In the genomic region with DNA sequence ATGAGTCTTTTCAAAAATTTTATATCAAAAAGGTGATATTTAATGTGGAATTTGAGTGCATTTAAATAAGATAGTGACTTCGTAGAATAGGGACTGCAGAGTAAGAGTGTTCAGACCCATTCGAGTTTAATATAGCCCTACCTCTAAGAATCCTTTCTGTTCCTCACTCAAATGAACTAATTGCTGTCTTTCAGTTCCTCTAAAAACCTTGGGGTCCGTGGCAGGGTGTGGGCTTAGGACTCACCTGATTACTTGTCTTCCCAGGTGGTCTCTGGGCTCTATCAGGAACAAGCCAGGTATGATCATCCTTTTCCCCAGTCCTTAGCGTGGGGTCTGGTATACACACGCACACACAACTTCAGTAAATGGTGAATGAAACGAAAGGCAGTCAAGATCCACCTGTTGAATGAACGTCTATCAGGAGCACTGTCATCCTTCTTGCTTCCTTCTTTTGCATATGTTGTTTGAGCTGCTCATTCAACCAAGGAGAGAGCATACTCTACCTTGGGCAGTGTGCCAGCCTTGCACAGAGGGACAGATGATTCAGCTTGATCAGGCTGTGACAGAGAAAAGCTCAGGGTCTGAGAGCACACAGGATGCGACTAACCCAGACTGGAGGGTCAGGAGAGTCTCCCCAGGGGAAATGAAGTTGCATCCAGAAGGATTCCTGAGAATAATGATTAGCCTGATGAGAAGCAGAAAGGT, we compare ENCODE assay signal across 8 cellular contexts. TPM values are rescaled to one million over a fixed set of nuclear protein-coding genes. Genes with fewer than 3 reads are reported as not detected.
DNase-seq lines count a peak whose midpoint lies in the region; ATAC-seq and TF ChIP-seq lines count a peak whose summit lies in the region.

No MANE protein-coding gene starts in this region.

- TF ChIP-seq POLR2A in spleen (IDR thresholded peaks at IDR 0.05), result peak in 1 of 3 donors; percentile 40

- TF ChIP-seq EP300 in SK-N-SH (IDR thresholded peaks at IDR 0.05; ENCODE audit: borderline replicate concordance in 1 of 2, low read depth in 1 of 2, low read length in 1 of 2), result no peak

- H3K79me2 ChIP-seq in SK-N-SH (ENCODE audit: insufficient read depth), result peaks cover 35% of the 10 kb centered on the region

- DNase-seq in GM12865 (ENCODE audit: low read depth) (peak; percentile 95), NCI-H1092 (lab: John Stamatoyannopoulos, UW) (peak; percentile 77), SK-N-SH (peak; percentile 55), inferior parietal cortex (ENCODE audit: extremely low spot score) (peak; percentile 73), spleen (peak; percentile 89), middle frontal gyrus (ENCODE audit: extremely low spot score, low spot score) (no peak)

- CTCF ChIA-PET in SK-N-SH (lab: Yijun Ruan, JAX), result interaction anchor here (1.2 to 1.5 kb wide), 2 partner anchors 13 to 62 kb away, joined by 4 read pairs; no protein-coding TSS in a partner anchor

- ATAC-seq in HG02588 (IDR thresholded peaks at IDR 0.05; ENCODE audit: unreplicated experiment), result peak; percentile 63

- POLR2A ChIA-PET in SK-N-SH (lab: Yijun Ruan, JAX), result no interaction called here

- peaks cover 6 to 15% of the 10 kb centered on the region in 2 experiments; a peak in 3 of 4 replicates for H3K4me1 ChIP-seq in SK-N-SH (ENCODE audit: control insufficient read depth in 1 of 2, insufficient read depth in 2 of 2, low read depth in 1 of 2, low read length in 1 of 2)
- H3K4me1 ChIP-seq in spleen, result peaks cover 24 to 53% (median 45%) of the 10 kb centered on the region in 6 donors

- TF ChIP-seq CTCF in GM12865 (IDR thresholded peaks at IDR 0.05; ENCODE audit: insufficient read depth, low read depth, low read length, missing control alignments) (no peak), SK-N-SH (IDR thresholded peaks at IDR 0.05) (no peak), spleen (IDR thresholded peaks at IDR 0.05 in 8 of 11, conservative IDR thresholded peaks at IDR 0.05 in 3 of 11) (no peak)

- H3K9me2 ChIP-seq in SK-N-SH, result no peaks in the 10 kb centered on the region

- 53% methylated on average over 8 of the region's 8 CpGs for WGBS in SK-N-SH (ENCODE audit: low lambda C conversion rate)
- WGBS in spleen, 5 donors, result 40 to 47% (median 44%) methylated on average over 8 of the region's 8 CpGs

- intact Hi-C loops in spleen (cut with DNase I; ENCODE audit: low total_unique reads), result no loop called here

- H3K27ac ChIP-seq in SK-N-SH (ENCODE audit: low read depth in 2 of 2, low read length in 1 of 2) (peak overlapping the region; percentile 84 to 93), angular gyrus (ENCODE audit: low read depth, low read length) (peak overlapping the region; percentile 98), spleen (peak overlapping the region; percentile 84 to 98 (median 96))

- H2AFZ ChIP-seq in SK-N-SH (ENCODE audit: low read depth), result peak overlapping the region; percentile 98

- no peaks in the 10 kb centered on the region for H3K9me3 ChIP-seq in SK-N-SH
- no peaks in the 10 kb centered on the region for H3K9me3 ChIP-seq in spleen

- H4K20me1 ChIP-seq in SK-N-SH (ENCODE audit: insufficient read depth), result peaks cover 25% of the 10 kb centered on the region

- TF ChIP-seq RAD21 in SK-N-SH (IDR thresholded peaks at IDR 0.05; ENCODE audit: low read length), result no peak

- peak overlapping the region; percentile 80 for H3K4me2 ChIP-seq in SK-N-SH

- peak overlapping the region; percentile 96; the same call in 1 of the 2 replicates for H3K9ac ChIP-seq in SK-N-SH

- no peaks in the 10 kb centered on the region for H3K36me3 ChIP-seq in SK-N-SH (replicated peaks in 1 of 2; ENCODE audit: control insufficient read depth in 1 of 2, insufficient read depth in 2 of 2, low read length in 1 of 2)
- H3K36me3 ChIP-seq in spleen, result no peaks in the 10 kb centered on the region

- H3K4me3 ChIP-seq in GM12865 (ENCODE audit: low read depth, low read length), result peak overlapping the region; percentile 37
- H3K4me3 ChIP-seq in SK-N-SH (ENCODE audit: low read depth in 2 of 2, low read length in 1 of 2), result peak overlapping the region in 1 of 2 experiments; percentile 98; a peak in 1 of 4 replicates
- peak overlapping the region in 4 of 8 donors; percentile 71 to 86 (median 76) for H3K4me3 ChIP-seq in spleen

- peaks cover 7% of the 10 kb centered on the region for H3F3A ChIP-seq in SK-N-SH (replicated peaks; ENCODE audit: insufficient read depth)

- H3K27me3 ChIP-seq in SK-N-SH (ENCODE audit: insufficient read depth) (no peaks in the 10 kb centered on the region), spleen (replicated peaks in 1 of 7) (no peaks in the 10 kb centered on the region)

TF ChIP-seq in SK-N-SH, 30 proteins besides CTCF, POLR2A, EP300 and RAD21:
- TF ChIP-seq FOXM1 (IDR thresholded peaks at IDR 0.05; ENCODE audit: low read depth) (no peak), NFIC (IDR thresholded peaks at IDR 0.05; ENCODE audit: borderline replicate concordance) (peak; percentile 64), PBX3 (IDR thresholded peaks at IDR 0.05) (no peak), EZH2phosphoT487 (IDR thresholded peaks at IDR 0.05; ENCODE audit: borderline replicate concordance, low read depth) (no peak), REST (IDR thresholded peaks at IDR 0.05; ENCODE audit: low read depth, low read length) (no peak)

RNA-seq across cellular contexts. Expression of gene RNF11, which starts 1.2 kb away (rescaled TPM):
- polyA plus RNA-seq in SK-N-SH (2012; rRNA removed) (62.5 and 86.9 TPM in 2 replicates), spleen (10 to 100 TPM; 21.4 to 43.8 (median 28.6) TPM)
- polyA plus RNA-seq in SK-N-SH (2012; cell fraction: cytosol; rRNA removed), result 99.3 and 117 TPM in 2 replicates
- polyA plus RNA-seq in SK-N-SH (2012; cell fraction: nucleus; rRNA removed), result 12.2 and 27.3 TPM in 2 replicates
- 100 to 1,000 TPM in 1 of 7 donors, 10 to 100 TPM in 6; 64.1 to 111 (median 85.7) TPM for total RNA-seq in spleen
